ENCODE assay signal across 2 cellular contexts in the genomic region with DNA sequence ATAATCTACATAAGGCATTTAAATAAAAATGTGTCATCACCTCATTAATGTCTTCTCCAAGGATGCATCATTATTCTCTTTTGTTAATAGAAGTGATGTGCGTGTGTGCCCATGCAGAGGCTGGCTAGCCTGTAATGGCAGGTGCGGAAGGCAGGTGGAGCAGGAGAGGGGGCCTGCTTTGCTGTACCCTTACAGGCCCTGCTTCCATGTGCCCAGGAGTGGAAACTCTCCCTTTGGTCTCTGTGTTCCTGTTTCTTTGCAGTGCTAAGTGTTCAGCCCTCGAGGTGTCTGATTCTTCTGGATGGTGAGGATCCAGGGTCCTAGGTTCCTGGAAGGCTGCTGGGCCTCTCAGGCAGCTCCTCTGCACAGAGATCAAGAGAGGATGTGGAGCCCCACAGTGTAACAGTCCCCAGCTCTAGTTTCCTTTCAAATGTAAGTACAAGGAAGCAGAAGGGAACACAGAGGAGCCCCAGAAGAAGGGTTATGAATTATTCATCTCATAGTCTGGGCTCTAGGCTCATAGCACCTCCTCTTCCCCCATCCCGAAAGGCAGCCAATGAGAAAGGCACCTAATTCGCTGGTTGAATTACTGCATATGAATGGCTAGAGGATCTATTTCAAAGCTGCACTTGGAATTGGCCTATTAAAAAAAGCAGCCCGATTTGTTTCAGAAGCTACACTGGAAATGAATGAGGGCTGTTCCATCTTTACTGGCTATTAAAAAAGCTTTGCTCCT.
A peak's percentile ranks its signal among the peaks of the same experiment; 100 is the strongest.
TF ChIP-seq lines count a peak whose summit lies in the region.

No MANE protein-coding gene starts in this region.

TF ChIP-seq in H1, 55 proteins besides CTCF, POLR2A, EP300 and RAD21:
- no peak for TF ChIP-seq TAF1 (IDR thresholded peaks at IDR 0.05; ENCODE audit: low read depth, low read length)
- peak; percentile 79 for TF ChIP-seq MAX (IDR thresholded peaks at IDR 0.05)
- TF ChIP-seq POU5F1 (IDR thresholded peaks at IDR 0.05; ENCODE audit: low read depth, low read length), result 0 out of 2 replicates have a peak, but pooled peaks have one; percentile 20

TF ChIP-seq in neural cell, 6 proteins besides CTCF, POLR2A, EP300 and RAD21:
- TF ChIP-seq, protein P1, sequence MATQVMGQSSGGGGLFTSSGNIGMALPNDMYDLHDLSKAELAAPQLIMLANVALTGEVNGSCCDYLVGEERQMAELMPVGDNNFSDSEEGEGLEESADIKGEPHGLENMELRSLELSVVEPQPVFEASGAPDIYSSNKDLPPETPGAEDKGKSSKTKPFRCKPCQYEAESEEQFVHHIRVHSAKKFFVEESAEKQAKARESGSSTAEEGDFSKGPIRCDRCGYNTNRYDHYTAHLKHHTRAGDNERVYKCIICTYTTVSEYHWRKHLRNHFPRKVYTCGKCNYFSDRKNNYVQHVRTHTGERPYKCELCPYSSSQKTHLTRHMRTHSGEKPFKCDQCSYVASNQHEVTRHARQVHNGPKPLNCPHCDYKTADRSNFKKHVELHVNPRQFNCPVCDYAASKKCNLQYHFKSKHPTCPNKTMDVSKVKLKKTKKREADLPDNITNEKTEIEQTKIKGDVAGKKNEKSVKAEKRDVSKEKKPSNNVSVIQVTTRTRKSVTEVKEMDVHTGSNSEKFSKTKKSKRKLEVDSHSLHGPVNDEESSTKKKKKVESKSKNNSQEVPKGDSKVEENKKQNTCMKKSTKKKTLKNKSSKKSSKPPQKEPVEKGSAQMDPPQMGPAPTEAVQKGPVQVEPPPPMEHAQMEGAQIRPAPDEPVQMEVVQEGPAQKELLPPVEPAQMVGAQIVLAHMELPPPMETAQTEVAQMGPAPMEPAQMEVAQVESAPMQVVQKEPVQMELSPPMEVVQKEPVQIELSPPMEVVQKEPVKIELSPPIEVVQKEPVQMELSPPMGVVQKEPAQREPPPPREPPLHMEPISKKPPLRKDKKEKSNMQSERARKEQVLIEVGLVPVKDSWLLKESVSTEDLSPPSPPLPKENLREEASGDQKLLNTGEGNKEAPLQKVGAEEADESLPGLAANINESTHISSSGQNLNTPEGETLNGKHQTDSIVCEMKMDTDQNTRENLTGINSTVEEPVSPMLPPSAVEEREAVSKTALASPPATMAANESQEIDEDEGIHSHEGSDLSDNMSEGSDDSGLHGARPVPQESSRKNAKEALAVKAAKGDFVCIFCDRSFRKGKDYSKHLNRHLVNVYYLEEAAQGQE (IDR thresholded peaks at IDR 0.05; ENCODE audit: borderline replicate concordance), result no peak
- no peak for TF ChIP-seq MXI1 (conservative IDR thresholded peaks at IDR 0.05; ENCODE audit: poor library complexity, severe bottlenecking)
- TF ChIP-seq POLR2AphosphoS5 (IDR thresholded peaks at IDR 0.05), result no peak
- TF ChIP-seq EZH2 (IDR thresholded peaks at IDR 0.05; ENCODE audit: borderline replicate concordance, insufficient read depth, low read length, poor library complexity, severe bottlenecking), result no peak
- no peak for TF ChIP-seq TAF1 (IDR thresholded peaks at IDR 0.05; ENCODE audit: low read depth)
- TF ChIP-seq SMC3 (conservative IDR thresholded peaks at IDR 0.05; ENCODE audit: poor library complexity), result no peak
TF ChIP-seq in neural cell: peak in this region for 0.
